Comparison of ENCODE assay signal across 1 cellular context in genomic region chr9:690517-691111, GRCh38.
A peak's percentile ranks its signal among the peaks of the same experiment; 100 is the strongest.
TF ChIP-seq lines count a peak whose summit lies in the region.

No MANE protein-coding gene starts in this region.

TF ChIP-seq in HepG2, 621 proteins besides CTCF, POLR2A, EP300 and RAD21:
- TF ChIP-seq FOXC1 (CRISPR knock-in tag; IDR thresholded peaks at IDR 0.05; ENCODE audit: borderline replicate concordance), result no peak
- TF ChIP-seq RBFOX2 (IDR thresholded peaks at IDR 0.05; ENCODE audit: low read depth, low read length), result peak; percentile 62
- no peak for TF ChIP-seq EED (CRISPR knock-in tag; IDR thresholded peaks at IDR 0.05)
